In the genomic region with DNA sequence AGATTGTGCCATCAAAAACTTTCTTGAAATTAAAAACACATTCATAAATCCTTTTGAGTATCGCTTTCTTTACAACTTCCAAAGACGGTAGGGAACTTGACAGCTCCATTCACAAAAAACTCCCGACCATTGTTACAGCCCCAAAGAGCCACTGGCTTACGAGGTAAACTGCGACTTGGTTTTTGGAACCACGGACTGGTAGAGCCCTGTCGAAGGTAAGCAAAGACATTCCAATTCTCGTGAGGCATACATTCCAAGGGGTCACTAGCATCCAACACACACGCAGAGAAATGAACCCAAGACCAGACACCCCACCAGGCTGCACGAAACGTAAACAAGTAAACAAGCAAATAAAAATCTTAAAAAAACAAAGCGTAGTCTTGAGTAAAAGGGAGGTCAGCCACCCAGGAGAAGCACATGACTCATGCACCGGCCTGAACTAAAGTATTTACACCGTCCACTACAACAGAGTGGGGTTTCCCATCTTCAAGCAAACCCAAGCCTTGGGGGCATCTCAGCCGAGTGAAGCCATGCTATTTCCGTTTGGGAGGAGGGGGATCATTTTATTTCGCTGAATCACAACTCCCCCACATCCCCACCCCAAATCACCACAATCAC, we compare ENCODE assay signal across 8 cellular contexts. TPM values are rescaled to one million over a fixed set of nuclear protein-coding genes. Genes with fewer than 3 reads are reported as not detected.
DNase-seq lines count a peak whose midpoint lies in the region; ATAC-seq and TF ChIP-seq lines count a peak whose summit lies in the region.

No MANE protein-coding gene starts in this region.

- H3K4me3 ChIP-seq in AG04449 (ENCODE audit: low read depth, low read length) (peak overlapping the region; percentile 92), HAP-1 (peak overlapping the region; percentile 90), right atrium auricular region (peak overlapping the region; percentile 79 to 97)

- H3K4me1 ChIP-seq in HAP-1: peaks cover 26% of the 10 kb centered on the region
- H3K4me1 ChIP-seq in right atrium auricular region: peaks cover 0 to 71% of the 10 kb centered on the region in 2 donors

- H3K36me3 ChIP-seq in HAP-1 (replicated peaks) (peaks cover 4% of the 10 kb centered on the region), right atrium auricular region (no peaks in the 10 kb centered on the region)

- intact Hi-C loops in sciatic nerve (cut with DNase I): no loop called here

- H3K36me3 Mint-ChIP-seq in activated T-cell treated with anti-CD3 and anti-CD28 coated beads, Interleukin-2, amount 50 U/mL, for 72 hours (ENCODE audit: insufficient read depth in 2 of 2): peaks cover 9 to 11% of the 10 kb centered on the region in 2 donors

- H3K9me3 Mint-ChIP-seq in activated T-cell treated with anti-CD3 and anti-CD28 coated beads, Interleukin-2, amount 50 U/mL, for 72 hours: no peaks in the 10 kb centered on the region

- in situ Hi-C loops in HAP-1 (cut with MboI; ENCODE audit: low sequenced_read_pairs): no loop called here

- CTCF ChIA-PET in AG04449 (lab: Yijun Ruan, JAX): no interaction called here

- peak overlapping the region; percentile 95 to 99 for H3K4me3 Mint-ChIP-seq in activated T-cell treated with anti-CD3 and anti-CD28 coated beads, Interleukin-2, amount 50 U/mL, for 72 hours

- no peaks in the 10 kb centered on the region for H3K27me3 Mint-ChIP-seq in activated T-cell treated with anti-CD3 and anti-CD28 coated beads, Interleukin-2, amount 50 U/mL, for 72 hours (ENCODE audit: low read depth)

- peak overlapping the region; percentile 88 for H3K27ac ChIP-seq in right atrium auricular region

- H3K27ac Mint-ChIP-seq in activated T-cell treated with anti-CD3 and anti-CD28 coated beads, Interleukin-2, amount 50 U/mL, for 72 hours: peak overlapping the region; percentile 99

- peak; percentile 5 to 28 for ATAC-seq in activated T-cell treated with anti-CD3 and anti-CD28 coated beads, Interleukin-2, amount 50 U/mL, for 72 hours (replicated peaks in 1 of 2)
- peak; percentile 37 for ATAC-seq in sciatic nerve
- no peak for ATAC-seq in GM19455 (IDR thresholded peaks at IDR 0.05; ENCODE audit: unreplicated experiment)
- ATAC-seq in HG03097 (IDR thresholded peaks at IDR 0.05; ENCODE audit: low FRiP score, unreplicated experiment): no peak

- DNase-seq in AG04449 (ENCODE audit: low read depth, low spot score) (peak; percentile 52), HAP-1 (ENCODE audit: low spot score in 2 of 2) (no peak), right atrium auricular region (ENCODE audit: low spot score) (no peak), sciatic nerve (ENCODE audit: low spot score) (no peak), SHP77 (lab: John Stamatoyannopoulos, UW) (no peak)
- peak in 1 of 2 donors; percentile 29 for DNase-seq in activated T-cell treated with anti-CD3 and anti-CD28 coated beads, Interleukin-2, amount 50 U/mL, for 72 hours

- POLR2A ChIA-PET in AG04449 (lab: Yijun Ruan, JAX): interaction anchor here (0.6 kb wide), 1 partner anchor 162 kb away, joined by 3 read pairs; no protein-coding TSS in a partner anchor

- H3K27me3 ChIP-seq in HAP-1 (ENCODE audit: low read depth) (no peaks in the 10 kb centered on the region), right atrium auricular region (no peaks in the 10 kb centered on the region)

- H3K9me3 ChIP-seq in HAP-1 (no peaks in the 10 kb centered on the region), right atrium auricular region (no peaks in the 10 kb centered on the region)

- TF ChIP-seq CTCF in AG04449 (IDR thresholded peaks at IDR 0.05; ENCODE audit: insufficient read depth, low read length, missing control alignments) (no peak), right atrium auricular region (IDR thresholded peaks at IDR 0.05) (no peak)

- peaks cover 49% of the 10 kb centered on the region for H3K4me1 Mint-ChIP-seq in activated T-cell treated with anti-CD3 and anti-CD28 coated beads, Interleukin-2, amount 50 U/mL, for 72 hours (ENCODE audit: low read depth)

RNA-seq across cellular contexts. Expression of gene BRD4, which starts 1.4 kb away (rescaled TPM):
- 100 to 1,000 TPM; 161 to 187 TPM for total RNA-seq in activated T-cell treated with anti-CD3 and anti-CD28 coated beads, Interleukin-2, amount 50 U/mL, for 72 hours
- 10 to 100 TPM; 23.6 to 41.0 TPM for total RNA-seq in right atrium auricular region
- total RNA-seq in sciatic nerve: 110 TPM

RNA-seq across cellular contexts. Expression of gene AKAP8, which starts 48.7 kb away (rescaled TPM):
- 10 to 100 TPM; 37.9 to 46.4 TPM for total RNA-seq in activated T-cell treated with anti-CD3 and anti-CD28 coated beads, Interleukin-2, amount 50 U/mL, for 72 hours
- 10 to 100 TPM; 12.3 to 17.9 TPM for total RNA-seq in right atrium auricular region
- total RNA-seq in sciatic nerve: 51.9 TPM

Comparison
In these comparisons a context has a peak if more than half of its experiments do, and no peak if none do; other contexts are left out.
1. ATAC-seq: peak in activated T-cell treated with anti-CD3 and anti-CD28 coated beads, Interleukin-2, amount 50 U/mL, for 72 hours (2 of 2) and sciatic nerve (single experiment); none in GM19455 (single experiment) and HG03097 (single experiment).
2. Peak in every context shown above with its lines, with median percentiles within 50 percentile points of each other: H3K4me3 ChIP-seq.